In the genomic region with DNA sequence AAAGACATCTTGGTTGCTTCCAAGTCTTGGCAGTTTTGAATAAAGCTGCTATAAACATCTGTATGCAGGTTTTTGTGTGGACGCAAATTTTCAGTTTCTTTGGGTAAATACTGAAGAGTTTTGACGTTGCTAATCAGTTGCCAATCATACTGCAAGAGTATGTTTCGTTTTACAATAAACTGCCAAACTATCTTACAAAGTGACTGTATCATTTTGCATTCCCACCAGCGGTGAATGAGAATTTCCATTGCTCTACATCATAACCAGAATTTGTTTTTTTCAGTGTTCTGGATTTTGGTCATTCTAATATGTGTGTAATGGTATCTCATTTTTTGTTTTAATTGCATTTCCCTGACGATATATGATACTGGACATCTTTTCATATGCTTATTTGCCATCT, we compare ENCODE assay signal across 20 cellular contexts.
"Had no signal": no experiment of that assay in that cellular context is flagged by ENCODE, and none has a peak within 500 bp of the region (broad histone marks: within the 10 kb centered on the region; RNA-seq: fewer than 3 reads in every experiment).

No MANE protein-coding gene starts in this region.

- H3K4me3 Mint-ChIP-seq: activated CD8-positive, alpha-beta memory T cell treated with anti-CD3 and anti-CD28 coated beads, Interleukin-2, amount 10 ng/mL, durations not matched to agents 7 days and 5 days; activated naive CD8-positive, alpha-beta T cell treated with anti-CD3 and anti-CD28 coated beads, Interleukin-2, amount 10 ng/mL, durations not matched to agents 7 days and 5 days; T-helper 17 cell; WTC11 had no signal

- H3K4me3 ChIP-seq: breast epithelium, colonic mucosa had no signal

- H3K36me3 Mint-ChIP-seq: activated CD8-positive, alpha-beta memory T cell treated with anti-CD3 and anti-CD28 coated beads, Interleukin-2, amount 10 ng/mL, durations not matched to agents 7 days and 5 days; activated naive CD8-positive, alpha-beta T cell treated with anti-CD3 and anti-CD28 coated beads, Interleukin-2, amount 10 ng/mL, durations not matched to agents 7 days and 5 days; WTC11 had no signal

- H3K36me3 ChIP-seq: breast epithelium, colonic mucosa had no signal

- H3K27me3 ChIP-seq: colonic mucosa had no signal

- H3K4me1 Mint-ChIP-seq: activated naive CD8-positive, alpha-beta T cell treated with anti-CD3 and anti-CD28 coated beads, Interleukin-2, amount 10 ng/mL, durations not matched to agents 7 days and 5 days had no signal

- H3K27ac Mint-ChIP-seq: activated CD8-positive, alpha-beta memory T cell treated with anti-CD3 and anti-CD28 coated beads, Interleukin-2, amount 10 ng/mL, durations not matched to agents 7 days and 5 days; activated naive CD8-positive, alpha-beta T cell treated with anti-CD3 and anti-CD28 coated beads, Interleukin-2, amount 10 ng/mL, durations not matched to agents 7 days and 5 days; T-helper 17 cell; WTC11 had no signal

- H3K27ac ChIP-seq: breast epithelium, colonic mucosa had no signal

- H3K9me3 ChIP-seq: breast epithelium, colonic mucosa had no signal

- H3K9me3 Mint-ChIP-seq: activated naive CD8-positive, alpha-beta T cell treated with anti-CD3 and anti-CD28 coated beads, Interleukin-2, amount 10 ng/mL, durations not matched to agents 7 days and 5 days; WTC11 had no signal

- DNase-seq: activated CD4-positive, CD25-positive, alpha-beta regulatory T cell treated with anti-CD3 and anti-CD28 coated beads, Interleukin-2, amount 50 U/mL, for 72 hours; activated CD8-positive, alpha-beta memory T cell treated with anti-CD3 and anti-CD28 coated beads, Interleukin-2, amount 10 ng/mL, durations not matched to agents 7 days and 5 days; activated naive CD8-positive, alpha-beta T cell treated with anti-CD3 and anti-CD28 coated beads, Interleukin-2, amount 10 ng/mL, durations not matched to agents 7 days and 5 days; aorta; caudate nucleus; colonic mucosa; MM.1S; NCI-H1105; NCI-H1436; NCI-H1694 treated with DMSO at 0.1 percent for 48 hours; NCI-H2029 treated with DMSO at 0.1 percent for 48 hours; NCI-H345; NCI-H510A; NCI-H526 treated with DMSO at 0.1 percent for 48 hours; NCI-H82; SIG-M5; T-helper 17 cell; T-helper 9 cell had no signal

- H3K4me1 ChIP-seq: breast epithelium, colonic mucosa had no signal
